In the genomic region with DNA sequence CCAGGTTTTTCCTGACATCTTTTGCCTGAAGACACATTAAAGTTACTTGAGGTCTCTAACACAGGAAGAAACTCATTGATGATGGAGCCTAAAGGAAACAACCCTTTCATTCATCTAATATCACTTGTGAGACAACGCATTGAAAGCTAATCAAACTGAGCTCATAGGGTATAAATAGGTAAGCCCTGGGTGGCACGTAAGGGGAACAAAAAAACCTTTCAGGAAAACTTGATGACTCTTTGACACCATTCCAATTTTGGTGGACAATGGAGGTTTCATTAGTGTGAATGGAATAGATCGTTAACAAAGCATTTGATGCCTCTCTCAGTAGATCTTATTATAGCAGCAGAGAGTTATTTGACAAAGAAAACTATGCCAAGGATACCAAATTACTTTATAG, we compare ENCODE assay signal across 30 cellular contexts.
"Had no signal": no experiment of that assay in that cellular context is flagged by ENCODE, and none has a peak within 500 bp of the region (broad histone marks: within the 10 kb centered on the region; RNA-seq: fewer than 3 reads in every experiment).

No MANE protein-coding gene starts in this region.

- H3K4me1 Mint-ChIP-seq: nephron had no signal

- H3K4me3 Mint-ChIP-seq: activated CD4-positive, alpha-beta memory T cell treated with anti-CD3 and anti-CD28 coated beads for 36 hours; activated CD4-positive, alpha-beta T cell treated with anti-CD3 and anti-CD28 coated beads, Interleukin-2, amount 10 ng/mL, durations not matched to agents 24 days and 14 days; activated naive CD4-positive, alpha-beta T cell treated with anti-CD3 and anti-CD28 coated beads for 36 hours; activated naive CD8-positive, alpha-beta T cell treated with anti-CD3 and anti-CD28 coated beads, Interleukin-2, amount 10 ng/mL, durations not matched to agents 7 days and 5 days; activated T-helper 1 cell treated with anti-CD3 and anti-CD28 coated beads, Interleukin-12 subunit alpha, Interleukin-12 subunit beta, Interleukin-2, Interleukin-4 antibody, amounts not matched to agents 30 ng/mL and 10 ng/mL and 1 ng/mL, durations not matched to agents 14 hours and 24 hours and 36 hours; nephron; stimulated activated memory B cell treated with anti-CD40 and anti-IgM and Interleukin-4, amounts not matched to agents 10 μg/mL and 1 μg/mL and 100 μg/mL, for 72 hours; T-helper 1 cell treated with Interleukin-12 subunit alpha and Interleukin-12 subunit beta and Interleukin-4 antibody, amounts not matched to agents 30 μg/mL and 1 μg/mL, for 36 hours had no signal

- H3K4me1 ChIP-seq: prostate gland, sigmoid colon, tibial artery had no signal

- H3K27me3 Mint-ChIP-seq: activated CD4-positive, alpha-beta memory T cell treated with anti-CD3 and anti-CD28 coated beads for 36 hours; activated CD4-positive, alpha-beta T cell treated with anti-CD3 and anti-CD28 coated beads, Interleukin-2, amount 10 ng/mL, durations not matched to agents 24 days and 14 days; activated naive CD8-positive, alpha-beta T cell treated with anti-CD3 and anti-CD28 coated beads, Interleukin-2, amount 10 ng/mL, durations not matched to agents 7 days and 5 days; stimulated activated memory B cell treated with anti-CD40 and anti-IgM and Interleukin-4, amounts not matched to agents 10 μg/mL and 1 μg/mL and 100 μg/mL, for 72 hours had no signal

- H3K27ac ChIP-seq: heart right ventricle, neutrophil, prostate gland, sigmoid colon, stomach, suprapubic skin, tibial artery, upper lobe of right lung, VCaP had no signal

- H3K9me3 Mint-ChIP-seq: activated CD4-positive, alpha-beta memory T cell treated with anti-CD3 and anti-CD28 coated beads for 36 hours; activated naive CD4-positive, alpha-beta T cell treated with anti-CD3 and anti-CD28 coated beads for 36 hours; activated T-helper 1 cell treated with anti-CD3 and anti-CD28 coated beads, Interleukin-12 subunit alpha, Interleukin-12 subunit beta, Interleukin-2, Interleukin-4 antibody, amounts not matched to agents 30 ng/mL and 10 ng/mL and 1 ng/mL, durations not matched to agents 14 hours and 24 hours and 36 hours; stimulated activated memory B cell treated with anti-CD40 and anti-IgM and Interleukin-4, amounts not matched to agents 10 μg/mL and 1 μg/mL and 100 μg/mL, for 72 hours; T-helper 1 cell treated with Interleukin-12 subunit alpha and Interleukin-12 subunit beta and Interleukin-4 antibody, amounts not matched to agents 30 μg/mL and 1 μg/mL, for 36 hours had no signal

- H3K27ac Mint-ChIP-seq: activated CD4-positive, alpha-beta T cell treated with anti-CD3 and anti-CD28 coated beads, Interleukin-2, amount 10 ng/mL, durations not matched to agents 24 days and 14 days; activated naive CD4-positive, alpha-beta T cell treated with anti-CD3 and anti-CD28 coated beads for 36 hours; activated naive CD8-positive, alpha-beta T cell treated with anti-CD3 and anti-CD28 coated beads, Interleukin-2, amount 10 ng/mL, durations not matched to agents 7 days and 5 days; nephron; stimulated activated memory B cell treated with anti-CD40 and anti-IgM and Interleukin-4, amounts not matched to agents 10 μg/mL and 1 μg/mL and 100 μg/mL, for 72 hours; T-helper 1 cell treated with Interleukin-12 subunit alpha and Interleukin-12 subunit beta and Interleukin-4 antibody, amounts not matched to agents 30 μg/mL and 1 μg/mL, for 36 hours had no signal

- DNase-seq: activated CD8-positive, alpha-beta memory T cell treated with anti-CD3 and anti-CD28 coated beads, Interleukin-2, amount 50 U/mL, for 4 hours; activated effector memory CD4-positive, alpha-beta T cell treated with anti-CD3 and anti-CD28 coated beads, Interleukin-2, amount 50 U/mL, for 16 hours; activated naive CD8-positive, alpha-beta T cell treated with anti-CD3 and anti-CD28 coated beads, Interleukin-2, amount 10 ng/mL, durations not matched to agents 7 days and 5 days; activated T-cell treated with anti-CD3 and anti-CD28 coated beads, Interleukin-2, amount 50 U/mL, for 1 hour; amniotic stem cell; caudate nucleus; cortex of kidney; foreskin fibroblast; heart right ventricle; mesenchymal stem cell; sigmoid colon; small intestine; stimulated activated CD4-positive, alpha-beta T cell treated with anti-CD3 and anti-CD28 coated beads, Interleukin-4, amount 100 ng/mL, for 4 hours; stimulated activated CD8-positive, alpha-beta memory T cell treated with anti-CD3 and anti-CD28 coated beads, Interleukin-4, amount 100 ng/mL, for 48 hours; stomach; T-helper 9 cell; tibial artery; upper lobe of right lung had no signal

- ATAC-seq: esophagus mucosa, heart right ventricle, upper lobe of right lung had no signal

- H3K36me3 ChIP-seq: heart right ventricle, neutrophil, prostate gland, sigmoid colon, stomach, suprapubic skin, tibial artery, upper lobe of right lung had no signal

- H3K27me3 ChIP-seq: heart right ventricle, neutrophil, sigmoid colon, stomach, suprapubic skin, tibial artery, upper lobe of right lung had no signal

- H3K4me3 ChIP-seq: heart right ventricle, prostate gland, sigmoid colon, stomach, suprapubic skin, tibial artery, upper lobe of right lung had no signal

- H3K9me3 ChIP-seq: neutrophil, prostate gland, sigmoid colon, stomach, suprapubic skin, tibial artery, upper lobe of right lung had no signal
